In the genomic region with DNA sequence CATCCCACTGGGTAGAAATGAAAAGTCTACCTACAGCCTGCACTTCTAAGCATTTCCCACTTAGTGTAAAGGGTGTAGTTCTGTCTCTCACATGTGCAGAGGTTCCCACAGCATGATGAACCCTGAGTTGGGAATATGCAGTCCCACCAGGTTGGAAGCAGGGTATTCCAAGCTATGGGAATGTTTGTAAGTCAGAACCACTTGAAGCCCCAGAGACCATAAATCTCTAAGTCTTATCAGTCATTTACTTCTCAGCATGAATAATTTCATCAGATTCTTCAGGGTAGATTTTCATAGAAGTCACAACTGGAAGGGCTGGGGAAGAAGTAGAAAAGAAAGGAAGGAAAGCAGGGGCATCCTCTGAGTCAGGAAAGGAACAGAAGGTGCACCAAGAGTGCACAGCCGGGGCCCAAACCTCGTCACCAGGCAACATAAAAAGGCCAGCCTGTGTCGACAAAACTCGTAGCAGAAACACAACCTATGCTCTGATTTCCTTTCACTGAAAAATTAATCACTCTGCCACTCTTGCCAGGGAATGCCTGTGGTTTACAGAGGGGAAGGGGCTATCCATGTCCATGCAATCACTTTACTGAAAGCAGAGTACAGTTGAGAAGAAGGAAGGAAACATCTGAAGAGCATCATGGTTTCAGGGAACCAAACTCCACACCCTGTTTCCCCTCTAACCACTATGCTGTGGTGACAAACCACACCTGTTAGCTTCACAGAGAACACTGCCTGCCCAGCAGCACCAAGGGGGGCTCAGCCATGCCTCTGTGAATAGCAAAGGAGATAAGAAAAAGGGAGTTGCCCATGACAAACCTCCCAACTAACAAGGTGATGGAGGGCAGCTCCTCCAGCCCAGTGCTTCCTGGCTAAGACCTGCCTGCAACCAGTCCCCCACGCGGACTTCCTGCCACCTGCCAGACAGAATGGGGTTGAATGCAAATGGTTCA, we compare ENCODE assay signal across 8 cellular contexts. TPM values are rescaled to one million over a fixed set of nuclear protein-coding genes. Genes with fewer than 3 reads are reported as not detected.
DNase-seq lines count a peak whose midpoint lies in the region; ATAC-seq lines count a peak whose summit lies in the region.

No MANE protein-coding gene starts in this region.

- intact Hi-C loops in activated CD4-positive, alpha-beta T cell treated with anti-CD3 and anti-CD28 coated beads for 36 hours (cut with DNase I, micrococcal nuclease), result loop anchor here (1.0 to 2.0 kb wide), 8 partner anchors 15 to 69 kb away; a partner anchor contains a TSS

- CTCF ChIA-PET in activated CD4-positive, alpha-beta T cell treated with anti-CD3 and anti-CD28 coated beads for 36 hours (lab: Charles Lee), result interaction anchor here (0.7 to 2.9 kb wide), 12 partner anchors 8 to 1263 kb away, joined by 3 to 11 read pairs (median 3); no protein-coding TSS in a partner anchor

- DNase-seq in NOMO-1 (lab: John Stamatoyannopoulos, UW; ENCODE audit: unreplicated experiment in 2 of 2) (peak; percentile 40 to 73), NOMO-1 treated with dmso at 0.1 percent for 144 hours (lab: John Stamatoyannopoulos, UW; ENCODE audit: unreplicated experiment) (no peak), NCI-H1930 (lab: John Stamatoyannopoulos, UW) (no peak), GOT3 (lab: John Stamatoyannopoulos, UW) (no peak)
- peak; percentile 77 for DNase-seq in activated CD4-positive, alpha-beta T cell treated with anti-CD3 and anti-CD28 coated beads for 36 hours
- DNase-seq in effector memory CD8-positive, alpha-beta T cell, result peak; percentile 73 to 76 (median 75)
- peak; percentile 57 for DNase-seq in stimulated activated CD4-positive, alpha-beta T cell treated with anti-CD3 and anti-CD28 coated beads, Interleukin-4, amount 100 ng/mL, for 24 hours

- no peaks in the 10 kb centered on the region for H3K27me3 Mint-ChIP-seq in activated CD4-positive, alpha-beta T cell treated with anti-CD3 and anti-CD28 coated beads for 36 hours
- H3K27me3 Mint-ChIP-seq in effector memory CD8-positive, alpha-beta T cell, result no peaks in the 10 kb centered on the region

- peaks cover 68% of the 10 kb centered on the region for H3K4me1 Mint-ChIP-seq in activated CD4-positive, alpha-beta T cell treated with anti-CD3 and anti-CD28 coated beads for 36 hours
- H3K4me1 Mint-ChIP-seq in effector memory CD8-positive, alpha-beta T cell (ENCODE audit: low read depth in 2 of 2), result peaks cover 59 to 79% of the 10 kb centered on the region in 2 donors

- H3K36me3 Mint-ChIP-seq in activated CD4-positive, alpha-beta T cell treated with anti-CD3 and anti-CD28 coated beads for 36 hours (ENCODE audit: low read depth), result peaks cover 1% of the 10 kb centered on the region
- H3K36me3 Mint-ChIP-seq in effector memory CD8-positive, alpha-beta T cell (ENCODE audit: insufficient read depth), result peaks cover 19% of the 10 kb centered on the region

- H3K4me3 Mint-ChIP-seq in activated CD4-positive, alpha-beta T cell treated with anti-CD3 and anti-CD28 coated beads for 36 hours, result no peak overlapping the region
- peak overlapping the region; percentile 79 to 81 for H3K4me3 Mint-ChIP-seq in effector memory CD8-positive, alpha-beta T cell

- H3K9me3 Mint-ChIP-seq in activated CD4-positive, alpha-beta T cell treated with anti-CD3 and anti-CD28 coated beads for 36 hours (ENCODE audit: low read depth), result no peaks in the 10 kb centered on the region
- H3K9me3 Mint-ChIP-seq in effector memory CD8-positive, alpha-beta T cell, result no peaks in the 10 kb centered on the region

- POLR2A ChIA-PET in activated CD4-positive, alpha-beta T cell treated with anti-CD3 and anti-CD28 coated beads for 36 hours (lab: Charles Lee), result interaction anchor here (0.6 kb wide), 1 partner anchor 34 kb away, joined by 3 read pairs; no protein-coding TSS in a partner anchor

- peak overlapping the region; percentile 70 for H3K27ac Mint-ChIP-seq in activated CD4-positive, alpha-beta T cell treated with anti-CD3 and anti-CD28 coated beads for 36 hours
- peak overlapping the region; percentile 90 to 95 for H3K27ac Mint-ChIP-seq in effector memory CD8-positive, alpha-beta T cell

- peak; percentile 70 for ATAC-seq in HG03280 (IDR thresholded peaks at IDR 0.05; ENCODE audit: unreplicated experiment)
- peak; percentile 82 for ATAC-seq in activated CD4-positive, alpha-beta T cell treated with anti-CD3 and anti-CD28 coated beads for 36 hours
- peak; percentile 95 for ATAC-seq in effector memory CD8-positive, alpha-beta T cell (replicated peaks)

RNA-seq across cellular contexts. Expression of a gene that starts 40.5 kb away (rescaled TPM):
- total RNA-seq in activated CD4-positive, alpha-beta T cell treated with anti-CD3 and anti-CD28 coated beads for 36 hours, result 1 to 10 TPM; 8.9 to 9.4 TPM

Comparison
In these comparisons a context has a peak if more than half of its experiments do, and no peak if none do; other contexts are left out.
1. DNase-seq: peak in NOMO-1 (2 of 2), activated CD4-positive, alpha-beta T cell treated with anti-CD3 and anti-CD28 coated beads for 36 hours (single experiment), effector memory CD8-positive, alpha-beta T cell (3 of 3) and stimulated activated CD4-positive, alpha-beta T cell treated with anti-CD3 and anti-CD28 coated beads, Interleukin-4, amount 100 ng/mL, for 24 hours (single experiment); none in NOMO-1 treated with dmso at 0.1 percent for 144 hours (single experiment), NCI-H1930 (0 of 2) and GOT3 (single experiment).
2. Peak in every context shown above with its lines, with median percentiles within 50 percentile points of each other: ATAC-seq.